In the genomic region with DNA sequence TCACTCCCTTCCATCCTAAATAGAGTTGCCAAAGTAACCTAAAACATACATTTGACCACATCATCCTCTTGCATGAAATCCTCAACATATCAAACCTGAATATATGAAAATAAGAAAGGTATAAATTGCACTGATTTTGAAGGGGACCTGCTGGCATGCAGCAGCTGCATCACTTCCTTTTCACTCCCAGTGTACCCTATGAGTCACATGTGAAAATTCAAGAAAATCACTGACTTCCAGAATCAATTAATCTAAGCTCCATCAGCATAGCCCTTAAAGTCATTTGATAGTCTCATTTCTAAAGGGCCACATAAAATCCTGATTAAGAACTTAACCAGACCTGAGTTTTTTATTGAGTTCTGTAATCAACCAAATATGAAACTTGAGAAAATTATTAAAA, we compare ENCODE assay signal across 18 cellular contexts. TPM values are rescaled to one million over a fixed set of nuclear protein-coding genes. Genes with fewer than 3 reads are reported as not detected.
DNase-seq lines count a peak whose midpoint lies in the region; ATAC-seq, FAIRE-seq and TF ChIP-seq lines count a peak whose summit lies in the region.
"Had no signal": no experiment of that assay in that cellular context is flagged by ENCODE, and none has a peak within 500 bp of the region (broad histone marks: within the 10 kb centered on the region; RNA-seq: fewer than 3 reads in every experiment).

No MANE protein-coding gene starts in this region.

- H3F3A ChIP-seq in PC-3 (ENCODE audit: low read length, unreplicated experiment): no peaks in the 10 kb centered on the region

- peaks cover 8% of the 10 kb centered on the region for H3K4me1 ChIP-seq in PC-3 (ENCODE audit: insufficient read depth, low read length)
- H3K4me1 ChIP-seq in endothelial cell of umbilical vein (ENCODE audit: control insufficient read depth, extremely low read depth, insufficient read depth, low read length): peaks cover 9% of the 10 kb centered on the region
- no peaks in the 10 kb centered on the region for H3K4me1 ChIP-seq in uterus
- H3K4me1 ChIP-seq: left ventricle myocardium inferior, SJSA1, tibial artery had no signal

- H3K9ac ChIP-seq in PC-3 (ENCODE audit: low read length) (no peak overlapping the region; the same call in 1 of the 2 replicates), endothelial cell of umbilical vein (replicated peaks; ENCODE audit: extremely low read depth, insufficient read depth, low read length) (no peak overlapping the region)

- FAIRE-seq in endothelial cell of umbilical vein (lab: Jason Lieb, UNC): peak; percentile 80

- dilution Hi-C loops in endothelial cell of umbilical vein (cut with MboI; ENCODE audit: extremely low pct_ligation_motif_present, low sequenced_read_pairs): no loop called here

- no peak overlapping the region for H3K4me2 ChIP-seq in PC-3 (ENCODE audit: low read length)
- H3K4me2 ChIP-seq in endothelial cell of umbilical vein (ENCODE audit: insufficient read depth, low read length): peak overlapping the region; percentile 20

- peaks cover 15% of the 10 kb centered on the region for H3K79me2 ChIP-seq in PC-3 (ENCODE audit: low read length)
- peaks cover 20% of the 10 kb centered on the region for H3K79me2 ChIP-seq in endothelial cell of umbilical vein (ENCODE audit: control insufficient read depth, insufficient read depth, low read length)

- peak overlapping the region; percentile 64 for H3K27ac Mint-ChIP-seq in neural crest cell (ENCODE audit: unreplicated experiment)
- H3K27ac Mint-ChIP-seq: stimulated activated effector memory CD8-positive, alpha-beta T cell treated with anti-CD3 and anti-CD28 coated beads, Interleukin-12 subunit alpha, Interleukin-12 subunit beta, amount 100 ng/mL, for 72 hours had no signal

- no peaks in the 10 kb centered on the region for H3K27me3 ChIP-seq in PC-3 (ENCODE audit: low read length)
- no peaks in the 10 kb centered on the region for H3K27me3 ChIP-seq in endothelial cell of umbilical vein (ENCODE audit: control insufficient read depth in 2 of 2, insufficient read depth in 2 of 2, low read length in 2 of 2)
- no peaks in the 10 kb centered on the region for H3K27me3 ChIP-seq in uterus
- H3K27me3 ChIP-seq: SJSA1, spleen, tibial artery had no signal

- H3K36me3 ChIP-seq in PC-3 (ENCODE audit: low read depth, low read length): peaks cover 11% of the 10 kb centered on the region
- H3K36me3 ChIP-seq in endothelial cell of umbilical vein (ENCODE audit: control insufficient read depth in 2 of 2, extremely low read depth in 1 of 2, insufficient read depth in 2 of 2, low read length in 2 of 2): peaks cover 0 to 6% of the 10 kb centered on the region in 2 experiments
- no peaks in the 10 kb centered on the region for H3K36me3 ChIP-seq in uterus

- H2AFZ ChIP-seq in PC-3 (ENCODE audit: low read length) (no peak overlapping the region), endothelial cell of umbilical vein (ENCODE audit: low read depth, low read length) (no peak overlapping the region)

- DNase-seq in GM03348 (ENCODE audit: low spot score): peak; percentile 25
- peak; percentile 39 for DNase-seq in PC-3
- peak; percentile 55 for DNase-seq in endothelial cell of umbilical vein (ENCODE audit: low read depth, low spot score)
- DNase-seq in neural crest cell (ENCODE audit: low read depth, low spot score): no peak
- no peak for DNase-seq in uterus
- DNase-seq in GM13977 (ENCODE audit: low spot score): no peak
- DNase-seq in activated CD4-positive, CD25-positive, alpha-beta regulatory T cell (lab: John Stamatoyannopoulos, UW): no peak
- DNase-seq: activated CD4-positive, alpha-beta T cell treated with anti-CD3 and anti-CD28 coated beads for 4 hours; activated CD8-positive, alpha-beta memory T cell treated with anti-CD3 and anti-CD28 coated beads, Interleukin-2, amount 50 U/mL, for 48 hours; activated naive CD4-positive, alpha-beta T cell treated with Interleukin-2 at 50 U/mL for 16 hours; CD4-positive, CD25-positive, alpha-beta regulatory T cell; left ventricle myocardium inferior; NCI-H187 treated with DMSO at 0.1 percent for 48 hours; spleen; T-helper 9 cell; tibial artery had no signal

- peaks cover under 1% of the 10 kb centered on the region for H3K9me3 Mint-ChIP-seq in neural crest cell
- H3K9me3 Mint-ChIP-seq: stimulated activated effector memory CD8-positive, alpha-beta T cell treated with anti-CD3 and anti-CD28 coated beads, Interleukin-12 subunit alpha, Interleukin-12 subunit beta, amount 100 ng/mL, for 72 hours had no signal

- CTCF ChIA-PET in PC-3 (lab: Charles Lee): interaction anchor here (1.1 kb wide), 1 partner anchor 215 kb away, joined by 3 read pairs; no protein-coding TSS in a partner anchor
- CTCF ChIA-PET in endothelial cell of umbilical vein (lab: Charles Lee): interaction anchor here (0.9 to 1.3 kb wide), 5 partner anchors 8 to 214 kb away, joined by 3 to 7 read pairs (median 5); no protein-coding TSS in a partner anchor

- H3K36me3 Mint-ChIP-seq in neural crest cell (ENCODE audit: low read depth): peaks cover 8% of the 10 kb centered on the region

- TF ChIP-seq POLR2A in endothelial cell of umbilical vein (IDR thresholded peaks at IDR 0.05; ENCODE audit: low read depth, low read length) (no peak), uterus (IDR thresholded peaks at IDR 0.05) (no peak)

- in situ Hi-C loops in GM13977 (cut with MboI; ENCODE audit: low pct_unique_long_range_greater_than_20kb, low sequenced_read_pairs, unreplicated experiment): no loop called here

- H3K4me3 Mint-ChIP-seq in neural crest cell: no peak overlapping the region
- H3K4me3 Mint-ChIP-seq: CD4-positive, CD25-positive, alpha-beta regulatory T cell; stimulated activated effector memory CD8-positive, alpha-beta T cell treated with anti-CD3 and anti-CD28 coated beads, Interleukin-12 subunit alpha, Interleukin-12 subunit beta, amount 100 ng/mL, for 72 hours had no signal

- H3K9me3 ChIP-seq in PC-3 (ENCODE audit: low read length) (no peaks in the 10 kb centered on the region), endothelial cell of umbilical vein (replicated peaks; ENCODE audit: control insufficient read depth, insufficient read depth, low read length) (no peaks in the 10 kb centered on the region), uterus (no peaks in the 10 kb centered on the region)
- H3K9me3 ChIP-seq: left ventricle myocardium inferior, SJSA1, spleen, tibial artery had no signal

- H3K9me2 ChIP-seq in PC-3 (replicated peaks; ENCODE audit: low read length): no peaks in the 10 kb centered on the region

- peak overlapping the region; percentile 22; the same call in 1 of the 2 replicates for H3K27ac ChIP-seq in PC-3 (ENCODE audit: low read length)
- peak overlapping the region; percentile 46 for H3K27ac ChIP-seq in endothelial cell of umbilical vein (ENCODE audit: insufficient read depth, low read depth, low read length)
- no peak overlapping the region for H3K27ac ChIP-seq in uterus
- H3K27ac ChIP-seq: left ventricle myocardium inferior, SJSA1, spleen, tibial artery had no signal

- H3K27me3 Mint-ChIP-seq in neural crest cell (ENCODE audit: low read depth): no peaks in the 10 kb centered on the region
- H3K27me3 Mint-ChIP-seq: CD4-positive, CD25-positive, alpha-beta regulatory T cell had no signal

- ATAC-seq in PC-3: peak; percentile 51; the same call in 1 of the 2 replicates
- ATAC-seq: stimulated activated effector memory CD8-positive, alpha-beta T cell treated with anti-CD3 and anti-CD28 coated beads, Interleukin-12 subunit alpha, Interleukin-12 subunit beta, amount 100 ng/mL, for 72 hours had no signal

- POLR2A ChIA-PET in PC-3 (lab: Charles Lee; ENCODE audit: unreplicated experiment) (interaction anchor here (0.6 kb wide), 1 partner anchor 1900 kb away, joined by 5 read pairs; no protein-coding TSS in a partner anchor), endothelial cell of umbilical vein (lab: Charles Lee) (interaction anchor here (0.6 to 1.0 kb wide), 3 partner anchors 25 to 109 kb away, joined by 3 read pairs; no protein-coding TSS in a partner anchor)

- H3K4me3 ChIP-seq in PC-3 (ENCODE audit: low read length) (no peak overlapping the region), endothelial cell of umbilical vein (replicated peaks in 1 of 3; ENCODE audit: insufficient read depth in 1 of 3, low read depth in 1 of 3, low read length in 3 of 3) (no peak overlapping the region), uterus (no peak overlapping the region)
- H3K4me3 ChIP-seq: left ventricle myocardium inferior, SJSA1, spleen, tibial artery had no signal

- intact Hi-C loops in PC-3 (cut with micrococcal nuclease): no loop called here
- intact Hi-C loops in endothelial cell of umbilical vein (cut with micrococcal nuclease): no loop called here
- intact Hi-C loops in uterus (cut with DNase I; ENCODE audit: low total_unique reads): no loop called here

- no peaks in the 10 kb centered on the region for H3K4me1 Mint-ChIP-seq in neural crest cell

- H4K20me1 ChIP-seq in PC-3 (ENCODE audit: low read length) (no peaks in the 10 kb centered on the region), endothelial cell of umbilical vein (replicated peaks; ENCODE audit: control insufficient read depth, extremely low read depth, insufficient read depth, low read length) (no peaks in the 10 kb centered on the region)

- BruUV-seq in PC-3 (replicated peaks; lab: Mats Ljungman, UMichigan) (no TSS peak), endothelial cell of umbilical vein (replicated peaks; lab: Mats Ljungman, UMichigan) (no TSS peak)

- H3K9me1 ChIP-seq in endothelial cell of umbilical vein (replicated peaks; ENCODE audit: control insufficient read depth, extremely low read depth, insufficient read depth, low read length): no peaks in the 10 kb centered on the region

- TF ChIP-seq CTCF in PC-3 (conservative IDR thresholded peaks at IDR 0.05; ENCODE audit: low read depth, low read length) (no peak), endothelial cell of umbilical vein (IDR thresholded peaks at IDR 0.05; ENCODE audit: extremely low read depth in 1 of 2, insufficient read depth in 1 of 2, low read depth in 1 of 2, low read length in 2 of 2) (no peak), neural crest cell (conservative IDR thresholded peaks at IDR 0.05) (no peak), uterus (IDR thresholded peaks at IDR 0.05) (no peak), GM13977 (IDR thresholded peaks at IDR 0.05; ENCODE audit: extremely low read depth, insufficient read depth, missing control alignments) (no peak)

TF ChIP-seq in endothelial cell of umbilical vein, 7 proteins besides CTCF, POLR2A, EP300 and RAD21 (continues in another document):
- TF ChIP-seq FOS (IDR thresholded peaks at IDR 0.05; ENCODE audit: borderline replicate concordance, insufficient read depth, low read length): peak; percentile 77

RNA-seq across cellular contexts. Expression of a gene that starts 24.3 kb away (rescaled TPM):
- 64.4 and 65.4 TPM in 2 replicates for total RNA-seq in PC-3 (2014; rRNA removed)
- 64.9 and 74.3 TPM in 2 replicates for total RNA-seq in endothelial cell of umbilical vein
- polyA plus RNA-seq in endothelial cell of umbilical vein: 32.0 and 41.3 TPM in 2 replicates
- 36.6 and 40.3 TPM in 2 replicates for polyA plus RNA-seq in endothelial cell of umbilical vein (2011; cell fraction: cytosol; rRNA removed)
- 95.7 and 128 TPM in 2 replicates for polyA plus RNA-seq in endothelial cell of umbilical vein (2011; cell fraction: nucleus; rRNA removed)
- 49.6 and 65.0 TPM in 2 replicates for polyA plus RNA-seq in endothelial cell of umbilical vein (2012)
- polyA minus RNA-seq in endothelial cell of umbilical vein: 53.7 and 61.3 TPM in 2 replicates
- polyA minus RNA-seq in endothelial cell of umbilical vein (2011; cell fraction: cytosol; rRNA and poly(A)+ RNA removed): 22.3 TPM
- 94.3 and 98.9 TPM in 2 replicates for polyA minus RNA-seq in endothelial cell of umbilical vein (2011; cell fraction: nucleus; rRNA and poly(A)+ RNA removed)
- total RNA-seq in neural crest cell: 54.1 and 56.4 TPM in 2 replicates
- 100 to 1,000 TPM in 2 of 4 donors, 10 to 100 TPM in 2; 41.8 to 174 (median 81.3) TPM for total RNA-seq in uterus

Comparison
In these comparisons a context has a peak if more than half of its experiments do, and no peak if none do; other contexts are left out.
1. DNase-seq: peak in GM03348 (single experiment), PC-3 (single experiment) and endothelial cell of umbilical vein (single experiment); none in neural crest cell (single experiment), uterus (0 of 2), GM13977 (single experiment) and activated CD4-positive, CD25-positive, alpha-beta regulatory T cell (0 of 4).
2. H3K27ac ChIP-seq: peak in PC-3 (single experiment) and endothelial cell of umbilical vein (single experiment); none in uterus (0 of 2).